ENCODE assay signal across 8 cellular contexts in the genomic region with DNA sequence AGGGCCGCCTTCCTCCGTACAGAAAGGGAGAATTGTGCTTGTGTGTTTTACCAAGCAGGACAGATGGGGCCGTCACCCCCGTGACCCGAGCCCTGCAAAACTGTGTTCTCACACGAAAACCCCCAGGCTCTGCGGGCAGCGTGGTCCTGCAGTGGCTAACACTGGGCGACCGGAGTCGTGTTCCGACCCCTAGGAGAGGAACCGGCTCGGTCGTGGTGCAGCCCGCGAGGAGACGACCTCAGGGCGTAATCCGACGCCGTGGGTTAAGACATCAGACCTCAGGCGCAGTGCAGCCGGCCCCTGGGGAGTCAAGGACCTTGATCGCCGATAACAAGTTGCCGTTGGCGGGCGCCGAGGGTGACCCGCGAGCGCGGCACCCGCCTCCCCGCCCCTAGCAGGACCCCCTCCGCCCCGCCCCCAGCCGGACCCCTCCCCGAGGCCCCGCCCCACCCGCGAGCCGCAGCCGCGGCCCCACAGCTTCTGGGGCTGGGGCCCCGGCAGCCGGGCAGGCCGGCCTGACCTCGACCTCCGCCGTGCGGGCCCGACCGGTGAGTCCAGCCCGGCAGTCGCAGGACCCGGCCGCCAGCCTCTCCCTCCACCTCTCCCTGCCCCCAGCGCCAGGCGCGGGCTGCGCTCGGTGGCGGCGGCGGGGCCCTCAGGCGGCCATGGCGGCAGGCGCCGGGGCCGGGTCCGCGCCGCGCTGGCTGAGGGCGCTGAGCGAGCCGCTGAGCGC. TPM values are rescaled to one million over a fixed set of nuclear protein-coding genes. Genes with fewer than 3 reads are reported as not detected.
DNase-seq lines count a peak whose midpoint lies in the region; ATAC-seq and TF ChIP-seq lines count a peak whose summit lies in the region.

A gene (plus strand): TSS at position 444 of the 733 bp plus-strand sequence. CDS start 222 bp downstream, at position 666.

- POLR2A ChIA-PET in WTC11 (lab: Charles Lee), result no interaction called here

- CTCF ChIA-PET in WTC11 (lab: Charles Lee), result interaction anchor here (1.2 to 1.4 kb wide), 2 partner anchors 62 to 142 kb away, joined by 5 to 7 read pairs; no protein-coding TSS in a partner anchor

- ATAC-seq in HG02840 (IDR thresholded peaks at IDR 0.05; ENCODE audit: low FRiP score, unreplicated experiment), result peak; percentile 55
- ATAC-seq in WTC11, result peak; percentile 73

- H3K36me3 Mint-ChIP-seq in WTC11, result no peaks in the 10 kb centered on the region

- H3K36me3 ChIP-seq in kidney epithelial cell (ENCODE audit: control insufficient read depth, insufficient read depth, low read length), result no peaks in the 10 kb centered on the region

- H3K4me3 ChIP-seq in cardiac fibroblast (replicated peaks in 1 of 2; ENCODE audit: low read depth in 2 of 2, low read length in 2 of 2) (peak within 1 kb of the TSS; percentile 73 to 82), kidney epithelial cell (ENCODE audit: low read depth, low read length) (peak within 1 kb of the TSS; percentile 66)

- peak within 1 kb of the TSS; percentile 90 for H3K4me3 Mint-ChIP-seq in WTC11

- TF ChIP-seq CTCF in WTC11 (IDR thresholded peaks at IDR 0.05), result no peak
- no peak for TF ChIP-seq CTCF in cardiac fibroblast (IDR thresholded peaks at IDR 0.05; ENCODE audit: low read depth, low read length)
- TF ChIP-seq CTCF in kidney epithelial cell (IDR thresholded peaks at IDR 0.05; ENCODE audit: insufficient read depth, low read length, poor library complexity, severe bottlenecking), result no peak

- H3K27me3 Mint-ChIP-seq in WTC11 (ENCODE audit: low read depth), result peaks cover 23% of the 10 kb centered on the region

- H3K27me3 ChIP-seq in kidney epithelial cell (ENCODE audit: control insufficient read depth, insufficient read depth, low read length), result no peaks in the 10 kb centered on the region

- peak within 1 kb of the TSS; percentile 32 for H3K27ac Mint-ChIP-seq in WTC11

- H3K4me1 Mint-ChIP-seq in WTC11, result peaks cover 27% of the 10 kb centered on the region

- DNase-seq in NCI-H187 (lab: John Stamatoyannopoulos, UW) (peak; percentile 64 to 74), NCI-H187 treated with DMSO at 0.1 percent for 48 hours (lab: John Stamatoyannopoulos, UW) (no peak), NCI-H2107 (lab: John Stamatoyannopoulos, UW) (peak; percentile 46), WTC11 (ENCODE audit: low spot score) (peak; percentile 75), cardiac fibroblast (ENCODE audit: low read depth in 2 of 2) (peak; percentile 27 to 31), kidney epithelial cell (ENCODE audit: low read depth) (no peak)
- peak; percentile 31 to 52 (median 39) for DNase-seq in stimulated activated CD4-positive, alpha-beta T cell treated with anti-CD3 and anti-CD28 coated beads, Interleukin-1b, Interleukin-23, amount 100 ng/mL, for 24 hours (ENCODE audit: low read depth in 4 of 4, low spot score in 1 of 4)

- H3K9me3 Mint-ChIP-seq in WTC11, result no peaks in the 10 kb centered on the region

TF ChIP-seq in WTC11, 78 proteins besides CTCF, POLR2A, EP300 and RAD21 (continues in another document):
- TF ChIP-seq, protein P1, sequence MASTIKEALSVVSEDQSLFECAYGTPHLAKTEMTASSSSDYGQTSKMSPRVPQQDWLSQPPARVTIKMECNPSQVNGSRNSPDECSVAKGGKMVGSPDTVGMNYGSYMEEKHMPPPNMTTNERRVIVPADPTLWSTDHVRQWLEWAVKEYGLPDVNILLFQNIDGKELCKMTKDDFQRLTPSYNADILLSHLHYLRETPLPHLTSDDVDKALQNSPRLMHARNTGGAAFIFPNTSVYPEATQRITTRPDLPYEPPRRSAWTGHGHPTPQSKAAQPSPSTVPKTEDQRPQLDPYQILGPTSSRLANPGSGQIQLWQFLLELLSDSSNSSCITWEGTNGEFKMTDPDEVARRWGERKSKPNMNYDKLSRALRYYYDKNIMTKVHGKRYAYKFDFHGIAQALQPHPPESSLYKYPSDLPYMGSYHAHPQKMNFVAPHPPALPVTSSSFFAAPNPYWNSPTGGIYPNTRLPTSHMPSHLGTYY (CRISPR knock-in tag; IDR thresholded peaks at IDR 0.05), result no peak
- TF ChIP-seq KAT7 (CRISPR knock-in tag; IDR thresholded peaks at IDR 0.05; ENCODE audit: borderline replicate concordance) (peak; percentile 51; the same call in 1 of the 2 replicates), JAZF1 (CRISPR knock-in tag; IDR thresholded peaks at IDR 0.05) (no peak), ZNF232 (CRISPR knock-in tag; IDR thresholded peaks at IDR 0.05) (no peak), FOXP1 (CRISPR knock-in tag; IDR thresholded peaks at IDR 0.05; ENCODE audit: borderline replicate concordance) (no peak)
- TF ChIP-seq, protein P2, sequence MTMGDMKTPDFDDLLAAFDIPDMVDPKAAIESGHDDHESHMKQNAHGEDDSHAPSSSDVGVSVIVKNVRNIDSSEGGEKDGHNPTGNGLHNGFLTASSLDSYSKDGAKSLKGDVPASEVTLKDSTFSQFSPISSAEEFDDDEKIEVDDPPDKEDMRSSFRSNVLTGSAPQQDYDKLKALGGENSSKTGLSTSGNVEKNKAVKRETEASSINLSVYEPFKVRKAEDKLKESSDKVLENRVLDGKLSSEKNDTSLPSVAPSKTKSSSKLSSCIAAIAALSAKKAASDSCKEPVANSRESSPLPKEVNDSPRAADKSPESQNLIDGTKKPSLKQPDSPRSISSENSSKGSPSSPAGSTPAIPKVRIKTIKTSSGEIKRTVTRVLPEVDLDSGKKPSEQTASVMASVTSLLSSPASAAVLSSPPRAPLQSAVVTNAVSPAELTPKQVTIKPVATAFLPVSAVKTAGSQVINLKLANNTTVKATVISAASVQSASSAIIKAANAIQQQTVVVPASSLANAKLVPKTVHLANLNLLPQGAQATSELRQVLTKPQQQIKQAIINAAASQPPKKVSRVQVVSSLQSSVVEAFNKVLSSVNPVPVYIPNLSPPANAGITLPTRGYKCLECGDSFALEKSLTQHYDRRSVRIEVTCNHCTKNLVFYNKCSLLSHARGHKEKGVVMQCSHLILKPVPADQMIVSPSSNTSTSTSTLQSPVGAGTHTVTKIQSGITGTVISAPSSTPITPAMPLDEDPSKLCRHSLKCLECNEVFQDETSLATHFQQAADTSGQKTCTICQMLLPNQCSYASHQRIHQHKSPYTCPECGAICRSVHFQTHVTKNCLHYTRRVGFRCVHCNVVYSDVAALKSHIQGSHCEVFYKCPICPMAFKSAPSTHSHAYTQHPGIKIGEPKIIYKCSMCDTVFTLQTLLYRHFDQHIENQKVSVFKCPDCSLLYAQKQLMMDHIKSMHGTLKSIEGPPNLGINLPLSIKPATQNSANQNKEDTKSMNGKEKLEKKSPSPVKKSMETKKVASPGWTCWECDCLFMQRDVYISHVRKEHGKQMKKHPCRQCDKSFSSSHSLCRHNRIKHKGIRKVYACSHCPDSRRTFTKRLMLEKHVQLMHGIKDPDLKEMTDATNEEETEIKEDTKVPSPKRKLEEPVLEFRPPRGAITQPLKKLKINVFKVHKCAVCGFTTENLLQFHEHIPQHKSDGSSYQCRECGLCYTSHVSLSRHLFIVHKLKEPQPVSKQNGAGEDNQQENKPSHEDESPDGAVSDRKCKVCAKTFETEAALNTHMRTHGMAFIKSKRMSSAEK (CRISPR knock-in tag; IDR thresholded peaks at IDR 0.05; ENCODE audit: borderline replicate concordance), result no peak
- TF ChIP-seq, protein P3, sequence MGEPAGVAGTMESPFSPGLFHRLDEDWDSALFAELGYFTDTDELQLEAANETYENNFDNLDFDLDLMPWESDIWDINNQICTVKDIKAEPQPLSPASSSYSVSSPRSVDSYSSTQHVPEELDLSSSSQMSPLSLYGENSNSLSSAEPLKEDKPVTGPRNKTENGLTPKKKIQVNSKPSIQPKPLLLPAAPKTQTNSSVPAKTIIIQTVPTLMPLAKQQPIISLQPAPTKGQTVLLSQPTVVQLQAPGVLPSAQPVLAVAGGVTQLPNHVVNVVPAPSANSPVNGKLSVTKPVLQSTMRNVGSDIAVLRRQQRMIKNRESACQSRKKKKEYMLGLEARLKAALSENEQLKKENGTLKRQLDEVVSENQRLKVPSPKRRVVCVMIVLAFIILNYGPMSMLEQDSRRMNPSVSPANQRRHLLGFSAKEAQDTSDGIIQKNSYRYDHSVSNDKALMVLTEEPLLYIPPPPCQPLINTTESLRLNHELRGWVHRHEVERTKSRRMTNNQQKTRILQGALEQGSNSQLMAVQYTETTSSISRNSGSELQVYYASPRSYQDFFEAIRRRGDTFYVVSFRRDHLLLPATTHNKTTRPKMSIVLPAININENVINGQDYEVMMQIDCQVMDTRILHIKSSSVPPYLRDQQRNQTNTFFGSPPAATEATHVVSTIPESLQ (CRISPR knock-in tag; IDR thresholded peaks at IDR 0.05), result no peak
- TF ChIP-seq, protein P4, sequence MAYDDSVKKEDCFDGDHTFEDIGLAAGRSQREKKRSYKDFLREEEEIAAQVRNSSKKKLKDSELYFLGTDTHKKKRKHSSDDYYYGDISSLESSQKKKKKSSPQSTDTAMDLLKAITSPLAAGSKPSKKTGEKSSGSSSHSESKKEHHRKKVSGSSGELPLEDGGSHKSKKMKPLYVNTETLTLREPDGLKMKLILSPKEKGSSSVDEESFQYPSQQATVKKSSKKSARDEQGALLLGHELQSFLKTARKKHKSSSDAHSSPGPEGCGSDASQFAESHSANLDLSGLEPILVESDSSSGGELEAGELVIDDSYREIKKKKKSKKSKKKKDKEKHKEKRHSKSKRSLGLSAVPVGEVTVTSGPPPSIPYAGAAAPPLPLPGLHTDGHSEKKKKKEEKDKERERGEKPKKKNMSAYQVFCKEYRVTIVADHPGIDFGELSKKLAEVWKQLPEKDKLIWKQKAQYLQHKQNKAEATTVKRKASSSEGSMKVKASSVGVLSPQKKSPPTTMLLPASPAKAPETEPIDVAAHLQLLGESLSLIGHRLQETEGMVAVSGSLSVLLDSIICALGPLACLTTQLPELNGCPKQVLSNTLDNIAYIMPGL (CRISPR knock-in tag; IDR thresholded peaks at IDR 0.05), result no peak
- TF ChIP-seq, protein P5, sequence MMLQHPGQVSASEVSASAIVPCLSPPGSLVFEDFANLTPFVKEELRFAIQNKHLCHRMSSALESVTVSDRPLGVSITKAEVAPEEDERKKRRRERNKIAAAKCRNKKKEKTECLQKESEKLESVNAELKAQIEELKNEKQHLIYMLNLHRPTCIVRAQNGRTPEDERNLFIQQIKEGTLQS (CRISPR knock-in tag; conservative IDR thresholded peaks at IDR 0.05), result no peak
- TF ChIP-seq, protein P6, sequence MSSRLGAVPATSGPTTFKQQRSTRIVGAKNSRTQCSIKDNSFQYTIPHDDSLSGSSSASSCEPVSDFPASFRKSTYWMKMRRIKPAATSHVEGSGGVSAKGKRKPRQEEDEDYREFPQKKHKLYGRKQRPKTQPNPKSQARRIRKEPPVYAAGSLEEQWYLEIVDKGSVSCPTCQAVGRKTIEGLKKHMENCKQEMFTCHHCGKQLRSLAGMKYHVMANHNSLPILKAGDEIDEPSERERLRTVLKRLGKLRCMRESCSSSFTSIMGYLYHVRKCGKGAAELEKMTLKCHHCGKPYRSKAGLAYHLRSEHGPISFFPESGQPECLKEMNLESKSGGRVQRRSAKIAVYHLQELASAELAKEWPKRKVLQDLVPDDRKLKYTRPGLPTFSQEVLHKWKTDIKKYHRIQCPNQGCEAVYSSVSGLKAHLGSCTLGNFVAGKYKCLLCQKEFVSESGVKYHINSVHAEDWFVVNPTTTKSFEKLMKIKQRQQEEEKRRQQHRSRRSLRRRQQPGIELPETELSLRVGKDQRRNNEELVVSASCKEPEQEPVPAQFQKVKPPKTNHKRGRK (CRISPR knock-in tag; IDR thresholded peaks at IDR 0.05; ENCODE audit: borderline replicate concordance), result no peak

RNA-seq across cellular contexts. Expression of the gene that starts here (rescaled TPM):
- total RNA-seq in WTC11 (2021) (17.6 to 19.8 TPM (median 19.1 TPM) in 3 replicates), kidney epithelial cell (10.3 and 16.1 TPM in 2 replicates)

Comparison
In these comparisons a context has a peak if more than half of its experiments do, and no peak if none do; other contexts are left out.
1. DNase-seq: peak in NCI-H187 (2 of 2), NCI-H2107 (single experiment), WTC11 (single experiment), cardiac fibroblast (2 of 2) and stimulated activated CD4-positive, alpha-beta T cell treated with anti-CD3 and anti-CD28 coated beads, Interleukin-1b, Interleukin-23, amount 100 ng/mL, for 24 hours (4 of 4); none in NCI-H187 treated with DMSO at 0.1 percent for 48 hours (single experiment) and kidney epithelial cell (single experiment).